In genomic region chr20:41373851-41374567, GRCh38 we compare ENCODE assay signal across 1 cellular context.
TF ChIP-seq lines count a peak whose summit lies in the region.

No MANE protein-coding gene starts in this region.

TF ChIP-seq in K562, 482 proteins besides CTCF, POLR2A, EP300 and RAD21:
- TF ChIP-seq RBM15 (IDR thresholded peaks at IDR 0.05; ENCODE audit: insufficient read depth, low read length) (no peak), EGR1 (conservative IDR thresholded peaks at IDR 0.05) (peak; percentile 31; the same call in 1 of the 2 replicates)
